In the genomic region with DNA sequence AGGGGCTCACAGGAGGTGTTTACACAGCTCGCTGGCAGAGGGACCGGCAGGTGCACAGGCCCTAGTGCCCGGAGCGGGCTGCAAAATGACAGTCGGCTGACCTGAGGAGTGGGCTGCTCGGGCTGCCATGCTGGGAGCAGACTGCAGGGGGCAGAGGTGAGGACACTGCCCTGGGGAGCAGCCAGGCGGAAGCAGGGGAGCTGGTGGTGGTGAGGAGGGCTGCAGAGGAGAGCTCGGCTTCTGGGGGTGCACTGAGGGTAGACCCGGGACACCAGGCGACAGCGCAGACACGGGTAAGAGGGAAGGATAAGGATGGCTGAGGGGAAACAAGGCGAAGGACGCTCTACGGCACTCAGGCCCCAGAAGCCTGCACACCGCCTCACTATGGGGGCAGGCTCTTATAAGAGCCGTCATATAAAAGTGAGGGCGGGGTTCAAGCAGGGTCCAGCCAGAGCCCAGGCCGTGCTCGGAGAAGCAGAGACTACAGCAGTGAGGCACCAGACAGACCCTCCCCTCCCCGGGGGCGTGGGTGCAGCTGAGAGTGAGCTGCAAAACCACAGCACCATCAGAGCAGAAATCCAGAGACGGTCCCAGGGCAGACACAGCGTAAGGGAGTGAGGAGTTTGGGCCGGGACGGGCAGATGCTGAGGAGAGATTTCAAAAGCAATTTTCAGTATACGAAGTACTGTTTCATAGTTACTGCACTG, we compare ENCODE assay signal across 8 cellular contexts.
A peak's percentile ranks its signal among the peaks of the same experiment; 100 is the strongest.
DNase-seq lines count a peak whose midpoint lies in the region; ATAC-seq, FAIRE-seq and TF ChIP-seq lines count a peak whose summit lies in the region.

No MANE protein-coding gene starts in this region.

- intact Hi-C loops in activated CD8-positive, alpha-beta T cell treated with anti-CD3 and anti-CD28 coated beads for 36 hours (cut with micrococcal nuclease), result loop anchor here (10.0 kb wide), 1 partner anchor 60 kb away; a partner anchor contains a TSS
- intact Hi-C loops in kidney (cut with DNase I), result no loop called here

- H3K9ac ChIP-seq in KMS-11 (peak overlapping the region; percentile 18; the same call in 1 of the 2 replicates), kidney (ENCODE audit: low read length in 2 of 2) (no peak overlapping the region)

- H3K27ac Mint-ChIP-seq in activated CD8-positive, alpha-beta T cell treated with anti-CD3 and anti-CD28 coated beads for 36 hours, result peak overlapping the region; percentile 80

- no peaks in the 10 kb centered on the region for H3K9me3 Mint-ChIP-seq in activated CD8-positive, alpha-beta T cell treated with anti-CD3 and anti-CD28 coated beads for 36 hours

- peak overlapping the region; percentile 71 for H3K27ac ChIP-seq in KMS-11
- H3K27ac ChIP-seq in kidney (ENCODE audit: low read depth in 2 of 2, low read length in 2 of 2), result no peak overlapping the region

- H3K4me3 Mint-ChIP-seq in activated CD8-positive, alpha-beta T cell treated with anti-CD3 and anti-CD28 coated beads for 36 hours, result peak overlapping the region; percentile 66

- DNase-seq in GM06990 (ENCODE audit: extremely low read depth, insufficient read length), result no peak
- DNase-seq in activated CD8-positive, alpha-beta T cell treated with anti-CD3 and anti-CD28 coated beads for 36 hours, result peak; percentile 76
- peak; percentile 67 for DNase-seq in kidney
- DNase-seq in GOT3 (lab: John Stamatoyannopoulos, UW), result no peak
- no peak for DNase-seq in NCI-H524 (lab: John Stamatoyannopoulos, UW)
- DNase-seq in LoVo (ENCODE audit: low spot score), result no peak

- H3K4me1 ChIP-seq in KMS-11 (ENCODE audit: low read depth, poor library complexity, severe bottlenecking), result peaks cover 75% of the 10 kb centered on the region
- H3K4me1 ChIP-seq in kidney (ENCODE audit: control insufficient read depth in 1 of 2, insufficient read depth in 1 of 2, low read depth in 1 of 2, low read length in 2 of 2), result peaks cover 9 to 14% of the 10 kb centered on the region in 2 donors

- no peaks in the 10 kb centered on the region for H3K9me3 ChIP-seq in kidney (ENCODE audit: control insufficient read depth in 1 of 2, low read length in 2 of 2)

- TF ChIP-seq CTCF in GM06990 (IDR thresholded peaks at IDR 0.05; ENCODE audit: insufficient read depth, low read length, poor library complexity, severe bottlenecking) (peak; percentile 58), KMS-11 (conservative IDR thresholded peaks at IDR 0.05; ENCODE audit: low read depth, low read length) (peak; percentile 69), kidney (IDR thresholded peaks at IDR 0.05; ENCODE audit: borderline replicate concordance, extremely low read depth, insufficient read depth) (peak; percentile 15)
- TF ChIP-seq CTCF in activated CD8-positive, alpha-beta T cell treated with anti-CD3 and anti-CD28 coated beads for 36 hours (IDR thresholded peaks at IDR 0.05), result peak; percentile 93

- peaks cover 93% of the 10 kb centered on the region for H3K4me1 Mint-ChIP-seq in activated CD8-positive, alpha-beta T cell treated with anti-CD3 and anti-CD28 coated beads for 36 hours (ENCODE audit: low read depth)

- POLR2A ChIA-PET in activated CD8-positive, alpha-beta T cell treated with anti-CD3 and anti-CD28 coated beads for 36 hours (lab: Charles Lee), result interaction anchor here (0.7 to 12.7 kb wide), 11 partner anchors 11 to 92 kb away, joined by 3 to 167 read pairs (median 5); no protein-coding TSS in a partner anchor

- H3K36me3 ChIP-seq in GM06990 (ENCODE audit: control insufficient read depth, insufficient read depth, low read length) (peaks cover 7% of the 10 kb centered on the region), KMS-11 (ENCODE audit: insufficient read depth) (no peaks in the 10 kb centered on the region), kidney (ENCODE audit: control insufficient read depth in 1 of 2, insufficient read depth in 2 of 2, low read length in 2 of 2) (no peaks in the 10 kb centered on the region)

- H2AFZ ChIP-seq in KMS-11 (ENCODE audit: low read depth), result no peak overlapping the region

- no peaks in the 10 kb centered on the region for H4K20me1 ChIP-seq in KMS-11 (ENCODE audit: insufficient read depth)

- H3K27me3 Mint-ChIP-seq in activated CD8-positive, alpha-beta T cell treated with anti-CD3 and anti-CD28 coated beads for 36 hours, result no peaks in the 10 kb centered on the region

- CTCF ChIA-PET in activated CD8-positive, alpha-beta T cell treated with anti-CD3 and anti-CD28 coated beads for 36 hours (lab: Charles Lee), result interaction anchor here (0.6 to 14.9 kb wide), 18 partner anchors 9 to 72 kb away, joined by 3 to 183 read pairs (median 6); a partner anchor contains a TSS

- peaks cover 54% of the 10 kb centered on the region for H3K36me3 Mint-ChIP-seq in activated CD8-positive, alpha-beta T cell treated with anti-CD3 and anti-CD28 coated beads for 36 hours (ENCODE audit: low read depth)

- H3K27me3 ChIP-seq in GM06990 (replicated peaks; ENCODE audit: control insufficient read depth, insufficient read depth, low read length) (no peaks in the 10 kb centered on the region), KMS-11 (ENCODE audit: insufficient read depth, low read depth) (no peaks in the 10 kb centered on the region)

- H3K4me2 ChIP-seq in KMS-11, result peak overlapping the region; percentile 80

- FAIRE-seq in kidney (lab: Jason Lieb, UNC), result no peak

- peak; percentile 44 for ATAC-seq in activated CD8-positive, alpha-beta T cell treated with anti-CD3 and anti-CD28 coated beads for 36 hours
- ATAC-seq in GM19324 (IDR thresholded peaks at IDR 0.05; ENCODE audit: low FRiP score, unreplicated experiment), result no peak

- H3K79me2 ChIP-seq in KMS-11 (ENCODE audit: insufficient read depth, low read depth), result no peaks in the 10 kb centered on the region

- H3K4me3 ChIP-seq in GM06990 (replicated peaks; ENCODE audit: low read depth, low read length) (no peak overlapping the region; the same call in 1 of the 2 replicates), KMS-11 (IDR thresholded peaks at IDR 0.05; ENCODE audit: insufficient read depth, low read depth, low read length) (no peak overlapping the region), kidney (ENCODE audit: low read length in 2 of 2) (no peak overlapping the region)

Comparison
In these comparisons a context has a peak if more than half of its experiments do, and no peak if none do; other contexts are left out.
1. DNase-seq: peak in activated CD8-positive, alpha-beta T cell treated with anti-CD3 and anti-CD28 coated beads for 36 hours (single experiment) and kidney (single experiment); none in GM06990 (single experiment), GOT3 (single experiment), NCI-H524 (0 of 2) and LoVo (single experiment).
2. CTCF ChIP-seq: peak in every context shown above with its lines; median percentile 93 in activated CD8-positive, alpha-beta T cell treated with anti-CD3 and anti-CD28 coated beads for 36 hours; 69 in KMS-11; 58 in GM06990; 15 in kidney.